Comparison of ENCODE assay signal across 1 cellular context in the genomic region with DNA sequence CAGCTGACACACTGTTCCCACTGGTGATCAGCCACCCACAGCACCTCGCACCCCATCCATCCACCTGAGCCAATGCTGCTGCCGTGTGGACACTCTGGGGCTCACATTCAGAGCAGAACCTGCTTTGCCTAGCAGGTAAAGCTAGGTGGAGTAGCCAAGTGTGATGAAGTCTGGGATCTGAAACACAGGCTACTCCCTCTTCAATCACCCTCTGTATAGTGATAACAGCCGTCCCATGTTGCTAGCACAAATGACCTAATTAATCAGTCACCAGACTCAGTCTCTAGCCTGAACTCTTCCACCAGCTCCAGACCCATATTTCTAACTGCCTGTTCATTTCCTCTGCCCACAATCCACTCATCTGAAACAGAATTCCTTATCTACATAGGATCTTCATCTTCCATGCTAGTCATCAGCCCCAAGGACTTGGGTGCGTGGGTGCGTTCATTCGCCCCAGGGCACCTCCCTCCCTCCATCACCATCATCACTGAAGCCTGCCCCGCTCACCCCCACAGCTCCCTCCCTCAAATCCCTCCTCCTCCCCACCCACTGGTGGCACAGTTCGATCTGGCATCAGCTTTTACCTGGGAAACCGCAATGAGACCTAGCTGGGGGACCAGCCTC.
TF ChIP-seq lines count a peak whose summit lies in the region.

No MANE protein-coding gene starts in this region.

TF ChIP-seq in HEK293, 187 proteins besides CTCF, POLR2A, EP300 and RAD21 (continued from another document):
- TF ChIP-seq, protein P1, sequence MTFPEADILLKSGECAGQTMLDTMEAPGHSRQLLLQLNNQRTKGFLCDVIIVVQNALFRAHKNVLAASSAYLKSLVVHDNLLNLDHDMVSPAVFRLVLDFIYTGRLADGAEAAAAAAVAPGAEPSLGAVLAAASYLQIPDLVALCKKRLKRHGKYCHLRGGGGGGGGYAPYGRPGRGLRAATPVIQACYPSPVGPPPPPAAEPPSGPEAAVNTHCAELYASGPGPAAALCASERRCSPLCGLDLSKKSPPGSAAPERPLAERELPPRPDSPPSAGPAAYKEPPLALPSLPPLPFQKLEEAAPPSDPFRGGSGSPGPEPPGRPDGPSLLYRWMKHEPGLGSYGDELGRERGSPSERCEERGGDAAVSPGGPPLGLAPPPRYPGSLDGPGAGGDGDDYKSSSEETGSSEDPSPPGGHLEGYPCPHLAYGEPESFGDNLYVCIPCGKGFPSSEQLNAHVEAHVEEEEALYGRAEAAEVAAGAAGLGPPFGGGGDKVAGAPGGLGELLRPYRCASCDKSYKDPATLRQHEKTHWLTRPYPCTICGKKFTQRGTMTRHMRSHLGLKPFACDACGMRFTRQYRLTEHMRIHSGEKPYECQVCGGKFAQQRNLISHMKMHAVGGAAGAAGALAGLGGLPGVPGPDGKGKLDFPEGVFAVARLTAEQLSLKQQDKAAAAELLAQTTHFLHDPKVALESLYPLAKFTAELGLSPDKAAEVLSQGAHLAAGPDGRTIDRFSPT (tag by site-specific recombination; IDR thresholded peaks at IDR 0.05), result 0 out of 2 replicates have a peak, but pooled peaks have one; percentile 41
- TF ChIP-seq ZBTB1 (tag by site-specific recombination; IDR thresholded peaks at IDR 0.05) (no peak), ZFHX2 (tag by site-specific recombination; conservative IDR thresholded peaks at IDR 0.05) (peak; percentile 98), ZNF10 (tag by site-specific recombination; IDR thresholded peaks at IDR 0.05) (no peak), ZBTB17 (tag by site-specific recombination; IDR thresholded peaks at IDR 0.05) (peak; percentile 39), ZNF558 (tag by site-specific recombination; IDR thresholded peaks at IDR 0.05) (no peak), SP7 (tag by site-specific recombination; IDR thresholded peaks at IDR 0.05) (peak; percentile 60), TCF7L2 (IDR thresholded peaks at IDR 0.05; ENCODE audit: borderline replicate concordance, low read depth, low read length) (no peak), ZNF629 (tag by site-specific recombination; IDR thresholded peaks at IDR 0.05) (peak; percentile 13; the same call in 1 of the 2 replicates)
TF ChIP-seq in HEK293: peak in this region for 9.
